In the genomic region with DNA sequence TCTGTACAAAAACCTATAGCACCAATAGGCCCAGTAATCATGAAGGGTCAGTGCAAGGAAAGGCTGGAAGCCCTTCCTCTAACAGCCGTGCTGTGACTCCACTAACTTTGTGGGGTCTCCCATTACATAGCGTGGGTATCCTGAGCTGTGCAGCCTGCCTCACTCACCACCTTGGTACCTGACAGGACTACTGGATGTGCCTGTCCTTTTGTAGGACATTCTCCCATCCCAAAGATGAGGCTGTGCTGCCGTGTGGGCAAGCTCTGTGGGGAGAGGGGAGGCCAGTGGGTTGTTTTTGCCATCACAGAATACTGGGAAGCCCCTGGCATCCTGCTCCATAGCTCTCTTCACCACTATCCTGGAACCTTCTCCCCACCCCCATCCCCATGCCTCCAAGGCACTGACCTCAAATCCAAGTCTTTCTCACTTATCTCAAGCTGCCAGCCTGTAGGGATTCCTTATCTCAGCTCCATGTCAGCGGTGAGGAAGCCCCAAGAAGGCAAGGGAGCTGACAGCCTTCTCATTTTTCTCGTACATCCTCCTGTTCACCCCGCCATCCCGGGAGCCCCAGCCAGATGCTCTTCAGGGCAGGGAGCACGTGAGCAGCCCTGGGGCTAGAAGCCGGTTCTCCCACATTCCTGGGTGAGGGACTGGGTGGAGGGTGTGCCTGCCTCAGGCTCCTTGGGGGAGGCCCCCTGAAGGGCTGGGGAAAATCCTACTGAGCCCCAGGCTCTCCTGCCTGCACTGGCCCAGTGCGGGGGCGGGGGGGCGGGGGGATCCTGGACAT, we compare ENCODE assay signal across 11 cellular contexts. TPM values are rescaled to one million over a fixed set of nuclear protein-coding genes. Genes with fewer than 3 reads are reported as not detected.
DNase-seq lines count a peak whose midpoint lies in the region; ATAC-seq and TF ChIP-seq lines count a peak whose summit lies in the region.
"Had no signal": no experiment of that assay in that cellular context is flagged by ENCODE, and none has a peak within 500 bp of the region (broad histone marks: within the 10 kb centered on the region; RNA-seq: fewer than 3 reads in every experiment).

No MANE protein-coding gene starts in this region.

- H3K27ac Mint-ChIP-seq in CD8-positive, alpha-beta T cell: no peak overlapping the region

- H3K9me3 ChIP-seq in HUES6 (ENCODE audit: control insufficient read depth, insufficient read depth, low read depth, low read length): no peaks in the 10 kb centered on the region
- H3K9me3 ChIP-seq in CD8-positive, alpha-beta T cell (ENCODE audit: low read length): no peaks in the 10 kb centered on the region

- ATAC-seq in left colon (peak; percentile 42), HG03571 (IDR thresholded peaks at IDR 0.05; ENCODE audit: unreplicated experiment) (no peak)
- ATAC-seq in CD8-positive, alpha-beta T cell: no peak

- peaks cover 2% of the 10 kb centered on the region for H3K4me1 Mint-ChIP-seq in CD8-positive, alpha-beta T cell (ENCODE audit: low read depth)

- H3K36me3 ChIP-seq in HUES6 (ENCODE audit: control insufficient read depth, insufficient read depth, low read length): peaks cover 38% of the 10 kb centered on the region
- H3K36me3 ChIP-seq in CD8-positive, alpha-beta T cell (ENCODE audit: insufficient read depth, low read length): peaks cover 20% of the 10 kb centered on the region

- H3K27me3 Mint-ChIP-seq in CD8-positive, alpha-beta T cell (ENCODE audit: low read depth): no peaks in the 10 kb centered on the region

- CTCF ChIA-PET in CD8-positive, alpha-beta T cell (lab: Charles Lee): interaction anchor here (0.9 to 3.0 kb wide), 6 partner anchors 8 to 128 kb away, joined by 3 to 26 read pairs (median 4); no protein-coding TSS in a partner anchor

- no peak overlapping the region for H3K4me3 Mint-ChIP-seq in CD8-positive, alpha-beta T cell

- H3K9ac ChIP-seq in HUES6 (ENCODE audit: low read length): peak overlapping the region; percentile 85

- POLR2A ChIA-PET in CD8-positive, alpha-beta T cell (lab: Charles Lee): no interaction called here

- H3K27ac ChIP-seq in HUES6 (ENCODE audit: low read depth, low read length): peak overlapping the region; percentile 69
- no peak overlapping the region for H3K27ac ChIP-seq in CD8-positive, alpha-beta T cell (ENCODE audit: low read depth, low read length)

- peak; percentile 87 for DNase-seq in A172 (ENCODE audit: low spot score)
- peak; percentile 87 for DNase-seq in amniotic epithelial cell (ENCODE audit: low read depth)
- DNase-seq in left colon: peak; percentile 85 to 93
- no peak for DNase-seq in inferior parietal cortex (ENCODE audit: extremely low spot score)
- DNase-seq in CD8-positive, alpha-beta T cell: no peak
- DNase-seq in cortex of kidney (lab: John Stamatoyannopoulos, UW): no peak
- DNase-seq: AML-193; stimulated activated CD4-positive, alpha-beta T cell treated with anti-CD3 and anti-CD28 coated beads, Interleukin-1b, Interleukin-23, amount 100 ng/mL, for 48 hours; SW 1271 had no signal

- peaks cover 42% of the 10 kb centered on the region for H3K36me3 Mint-ChIP-seq in CD8-positive, alpha-beta T cell

- TF ChIP-seq CTCF in CD8-positive, alpha-beta T cell (IDR thresholded peaks at IDR 0.05): no peak

- peaks cover 52% of the 10 kb centered on the region for H3K4me1 ChIP-seq in HUES6 (ENCODE audit: control insufficient read depth, insufficient read depth, low read length)
- no peaks in the 10 kb centered on the region for H3K4me1 ChIP-seq in CD8-positive, alpha-beta T cell (ENCODE audit: insufficient read depth, low read length)

- H3K9me3 Mint-ChIP-seq in CD8-positive, alpha-beta T cell: no peaks in the 10 kb centered on the region

- intact Hi-C loops in left colon (cut with DNase I, micrococcal nuclease): loop anchor here in 1 of 2 donors (5.0 kb wide), 1 partner anchor 129 kb away; no protein-coding TSS in a partner anchor
- intact Hi-C loops in CD8-positive, alpha-beta T cell (cut with DNase I, micrococcal nuclease): loop anchor here in 1 of 2 experiments (2.0 kb wide), 1 partner anchor 127 kb away; no protein-coding TSS in a partner anchor

- H3K4me3 ChIP-seq in HUES6 (ENCODE audit: low read depth, low read length): peak overlapping the region; percentile 32
- H3K4me3 ChIP-seq in CD8-positive, alpha-beta T cell (ENCODE audit: low read depth, low read length): no peak overlapping the region

- no peaks in the 10 kb centered on the region for H3K27me3 ChIP-seq in HUES6 (ENCODE audit: control insufficient read depth, insufficient read depth, low read length)
- no peaks in the 10 kb centered on the region for H3K27me3 ChIP-seq in CD8-positive, alpha-beta T cell (ENCODE audit: insufficient read depth, low read length)

RNA-seq across cellular contexts. Expression of a gene that starts 2.5 kb away (rescaled TPM):
- 8.9 and 39.4 TPM in 2 replicates for total RNA-seq in A172 (2014; rRNA removed; shearing (Covaris generic))
- total RNA-seq in left colon: 1,000 to 10,000 TPM; 1,089 to 1,608 TPM
- 1 to 10 TPM; 1.1 to 1.5 TPM for total RNA-seq in CD8-positive, alpha-beta T cell

RNA-seq across cellular contexts. Expression of a gene that starts 25.4 kb away (rescaled TPM):
- total RNA-seq in A172 (2014; rRNA removed; shearing (Covaris generic)): 112 and 125 TPM in 2 replicates
- total RNA-seq in left colon: 100 to 1,000 TPM; 124 to 139 TPM
- 10 to 100 TPM; 16.8 to 21.1 TPM for total RNA-seq in CD8-positive, alpha-beta T cell

RNA-seq across cellular contexts. Expression of a gene that starts 52.6 kb away (rescaled TPM):
- total RNA-seq in A172 (2014; rRNA removed; shearing (Covaris generic)): 221 and 246 TPM in 2 replicates
- 10 to 100 TPM; 53.1 to 60.1 TPM for total RNA-seq in left colon
- total RNA-seq in CD8-positive, alpha-beta T cell: 10 to 100 TPM; 58.0 to 66.6 TPM

Comparison
In these comparisons a context has a peak if more than half of its experiments do, and no peak if none do; other contexts are left out.
1. DNase-seq: peak in A172 (single experiment), amniotic epithelial cell (single experiment) and left colon (2 of 2); none in inferior parietal cortex (single experiment), CD8-positive, alpha-beta T cell (0 of 7) and cortex of kidney (single experiment).
2. RNA of a gene that starts 2.5 kb away (total RNA-seq): 1,089 to 1,608 TPM in left colon; 8.9 to 39.4 TPM in A172 and 1.1 to 1.5 TPM in CD8-positive, alpha-beta T cell; every median in the first group is over 10 times any median in the second.